Comparison of ENCODE assay signal across 8 cellular contexts in genomic region chr1:183022202-183023145, GRCh38. TPM values are rescaled to one million over a fixed set of nuclear protein-coding genes. Genes with fewer than 3 reads are reported as not detected.
DNase-seq lines count a peak whose midpoint lies in the region; ATAC-seq, FAIRE-seq and TF ChIP-seq lines count a peak whose summit lies in the region.

No MANE protein-coding gene starts in this region.

- peaks cover 74% of the 10 kb centered on the region for H3K27me3 Mint-ChIP-seq in activated naive CD4-positive, alpha-beta T cell treated with anti-CD3 and anti-CD28 coated beads, Interleukin-2, amount 10 ng/mL, durations not matched to agents 7 days and 5 days
- no peaks in the 10 kb centered on the region for H3K27me3 Mint-ChIP-seq in nephron progenitor cell (ENCODE audit: low read depth, poor library complexity)

- H3K4me3 ChIP-seq in gastroesophageal sphincter (peak overlapping the region; percentile 87 to 88), upper lobe of left lung (peak overlapping the region; percentile 69 to 92 (median 80))

- no peak overlapping the region for H3K27ac Mint-ChIP-seq in activated naive CD4-positive, alpha-beta T cell treated with anti-CD3 and anti-CD28 coated beads, Interleukin-2, amount 10 ng/mL, durations not matched to agents 7 days and 5 days
- H3K27ac Mint-ChIP-seq in nephron progenitor cell: peak overlapping the region; percentile 93

- H3K9me3 Mint-ChIP-seq in activated naive CD4-positive, alpha-beta T cell treated with anti-CD3 and anti-CD28 coated beads, Interleukin-2, amount 10 ng/mL, durations not matched to agents 7 days and 5 days: no peaks in the 10 kb centered on the region
- H3K9me3 Mint-ChIP-seq in nephron progenitor cell: no peaks in the 10 kb centered on the region

- peak; percentile 44 for ATAC-seq in HG02938 (IDR thresholded peaks at IDR 0.05; ENCODE audit: unreplicated experiment)
- peak; percentile 90 for ATAC-seq in gastroesophageal sphincter
- peak; percentile 79 to 82 for ATAC-seq in upper lobe of left lung (ENCODE audit: low FRiP score in 2 of 2)

- peak; percentile 95 for DNase-seq in A172 (ENCODE audit: low spot score)
- peak; percentile 48 for DNase-seq in GM12892 (ENCODE audit: insufficient read length)
- peak; percentile 75 for DNase-seq in NCI-H69 (lab: John Stamatoyannopoulos, UW)
- peak; percentile 36 for DNase-seq in activated naive CD4-positive, alpha-beta T cell treated with anti-CD3 and anti-CD28 coated beads, Interleukin-2, amount 10 ng/mL, durations not matched to agents 7 days and 5 days
- DNase-seq in nephron progenitor cell: peak; percentile 86
- DNase-seq in upper lobe of left lung: peak; percentile 84 to 90

- H3K27ac ChIP-seq in gastroesophageal sphincter: peak overlapping the region; percentile 99 to 100 (median 100)
- peak overlapping the region; percentile 97 to 99 (median 99) for H3K27ac ChIP-seq in upper lobe of left lung

- H3K4me1 Mint-ChIP-seq in activated naive CD4-positive, alpha-beta T cell treated with anti-CD3 and anti-CD28 coated beads, Interleukin-2, amount 10 ng/mL, durations not matched to agents 7 days and 5 days: peaks cover 11% of the 10 kb centered on the region
- H3K4me1 Mint-ChIP-seq in nephron progenitor cell: peaks cover 53% of the 10 kb centered on the region

- TF ChIP-seq CTCF in gastroesophageal sphincter (IDR thresholded peaks at IDR 0.05) (no peak), nephron progenitor cell (IDR thresholded peaks at IDR 0.05) (no peak), upper lobe of left lung (IDR thresholded peaks at IDR 0.05) (no peak)

- H3K4me1 ChIP-seq in gastroesophageal sphincter (peaks cover 3 to 38% (median 4%) of the 10 kb centered on the region in 3 donors), upper lobe of left lung (peaks cover 2 to 26% (median 13%) of the 10 kb centered on the region in 4 donors)

- no peaks in the 10 kb centered on the region for H3K36me3 Mint-ChIP-seq in activated naive CD4-positive, alpha-beta T cell treated with anti-CD3 and anti-CD28 coated beads, Interleukin-2, amount 10 ng/mL, durations not matched to agents 7 days and 5 days
- H3K36me3 Mint-ChIP-seq in nephron progenitor cell (ENCODE audit: low read depth): no peaks in the 10 kb centered on the region

- H3K27me3 ChIP-seq in gastroesophageal sphincter: no peaks in the 10 kb centered on the region
- H3K27me3 ChIP-seq in upper lobe of left lung: peaks cover 0 to 6% (median 0%) of the 10 kb centered on the region in 4 donors

- FAIRE-seq in GM12892 (lab: Jason Lieb, UNC): peak; percentile 78

- CTCF ChIA-PET in activated naive CD4-positive, alpha-beta T cell treated with anti-CD3 and anti-CD28 coated beads, Interleukin-2, amount 10 ng/mL, durations not matched to agents 7 days and 5 days (lab: Charles Lee): no interaction called here

- H3K36me3 ChIP-seq in gastroesophageal sphincter (no peaks in the 10 kb centered on the region), upper lobe of left lung (no peaks in the 10 kb centered on the region)

- TF ChIP-seq EP300 in gastroesophageal sphincter (IDR thresholded peaks at IDR 0.05): no peak
- TF ChIP-seq EP300 in upper lobe of left lung (IDR thresholded peaks at IDR 0.05): peak in 1 of 4 donors; percentile 71

- H3K9me3 ChIP-seq in gastroesophageal sphincter: no peaks in the 10 kb centered on the region
- H3K9me3 ChIP-seq in upper lobe of left lung: no peaks in the 10 kb centered on the region

- TF ChIP-seq POLR2A in GM12892 (IDR thresholded peaks at IDR 0.05; ENCODE audit: low read depth, low read length) (no peak), gastroesophageal sphincter (IDR thresholded peaks at IDR 0.05) (peak; percentile 54 to 69), upper lobe of left lung (IDR thresholded peaks at IDR 0.05) (peak in 3 of 4 donors; percentile 24 to 68 (median 58))

- WGBS in gastroesophageal sphincter (ENCODE audit: low coverage in 1 of 2), 2 donors: 2% methylated on average over 20 to 22 of the region's 57 CpGs
- WGBS in upper lobe of left lung, 2 donors: 3 to 6% methylated on average over 26 to 31 of the region's 57 CpGs

- peak overlapping the region; percentile 33 for H3K4me3 Mint-ChIP-seq in activated naive CD4-positive, alpha-beta T cell treated with anti-CD3 and anti-CD28 coated beads, Interleukin-2, amount 10 ng/mL, durations not matched to agents 7 days and 5 days
- H3K4me3 Mint-ChIP-seq in nephron progenitor cell: peak overlapping the region; percentile 82

RNA-seq across cellular contexts. Expression of gene LAMC1, which starts 0.7 kb away (rescaled TPM):
- total RNA-seq in A172 (2014; rRNA removed; shearing (Covaris generic)): 143 and 190 TPM in 2 replicates
- polyA plus RNA-seq in GM12892 (2012; ENCODE audit: missing spikeins): 3.8 TPM
- total RNA-seq in gastroesophageal sphincter (100 to 1,000 TPM; 363 to 528 (median 514) TPM), upper lobe of left lung (100 to 1,000 TPM in 5 of 6 donors, 10 to 100 TPM in 1; 92.0 to 232 (median 134) TPM)

Comparison
In these comparisons a context has a peak if more than half of its experiments do, and no peak if none do; other contexts are left out.
1. Peak in every context shown above with its lines: DNase-seq, ATAC-seq, H3K4me3 ChIP-seq and H3K27ac ChIP-seq.
2. DNase-seq: peak in every context shown above with its lines; median percentile 95 in A172; 87 in upper lobe of left lung; 86 in nephron progenitor cell; 75 in NCI-H69; 48 in GM12892; 36 in activated naive CD4-positive, alpha-beta T cell treated with anti-CD3 and anti-CD28 coated beads, Interleukin-2, amount 10 ng/mL, durations not matched to agents 7 days and 5 days.